ENCODE assay signal across 12 cellular contexts in genomic region chr4:24659241-24659961, GRCh38.
A peak's percentile ranks its signal among the peaks of the same experiment; 100 is the strongest.
DNase-seq lines count a peak whose midpoint lies in the region; ATAC-seq and TF ChIP-seq lines count a peak whose summit lies in the region.
"Had no signal": no experiment of that assay in that cellular context is flagged by ENCODE, and none has a peak within 500 bp of the region (broad histone marks: within the 10 kb centered on the region; RNA-seq: fewer than 3 reads in every experiment).

No MANE protein-coding gene starts in this region.

- no peaks in the 10 kb centered on the region for H3K36me3 ChIP-seq in endodermal cell (ENCODE audit: control insufficient read depth, insufficient read depth, low read length)
- H3K36me3 ChIP-seq in CD8-positive, alpha-beta memory T cell (ENCODE audit: insufficient read depth, low read length), result no peaks in the 10 kb centered on the region
- H3K36me3 ChIP-seq: MG63 had no signal

- no peak overlapping the region for H3K4me3 Mint-ChIP-seq in endodermal cell
- peak overlapping the region in 1 of 3 experiments; percentile 32 for H3K4me3 Mint-ChIP-seq in nephron
- no peak overlapping the region for H3K4me3 Mint-ChIP-seq in CD8-positive, alpha-beta memory T cell
- H3K4me3 Mint-ChIP-seq: activated CD8-positive, alpha-beta T cell treated with anti-CD3 and anti-CD28 coated beads for 36 hours; CD4-positive, CD25-positive, alpha-beta regulatory T cell had no signal

- H3K36me3 Mint-ChIP-seq in endodermal cell (ENCODE audit: low read depth) (no peaks in the 10 kb centered on the region), nephron (ENCODE audit: low read depth) (no peaks in the 10 kb centered on the region)
- H3K36me3 Mint-ChIP-seq in CD8-positive, alpha-beta memory T cell, result no peaks in the 10 kb centered on the region
- H3K36me3 Mint-ChIP-seq: CD4-positive, CD25-positive, alpha-beta regulatory T cell had no signal

- H3K4me3 ChIP-seq in endodermal cell (ENCODE audit: low read length), result no peak overlapping the region
- H3K4me3 ChIP-seq in CD8-positive, alpha-beta memory T cell (ENCODE audit: low read length), result no peak overlapping the region
- H3K4me3 ChIP-seq: MG63 had no signal

- TF ChIP-seq CTCF in endodermal cell (conservative IDR thresholded peaks at IDR 0.05) (no peak), nephron (IDR thresholded peaks at IDR 0.05; ENCODE audit: unreplicated experiment in 3 of 3) (no peak)

- DNase-seq in DMS79 (lab: John Stamatoyannopoulos, UW), result peak; percentile 48
- peak; percentile 85 for DNase-seq in NCI-H345 (lab: John Stamatoyannopoulos, UW)
- DNase-seq in endodermal cell, result peak; percentile 49
- no peak for DNase-seq in activated CD4-positive, alpha-beta T cell treated with anti-CD3 and anti-CD28 coated beads, Interleukin-2, amount 50 U/mL, for 48 hours
- no peak for DNase-seq in CD8-positive, alpha-beta memory T cell
- DNase-seq: activated CD8-positive, alpha-beta T cell treated with anti-CD3 and anti-CD28 coated beads for 36 hours; CD4-positive, CD25-positive, alpha-beta regulatory T cell; MG63; retina had no signal

- H3K9ac ChIP-seq in endodermal cell (ENCODE audit: extremely low read depth, low read length, poor library complexity, severe bottlenecking), result no peak overlapping the region

- H3K9me3 ChIP-seq in endodermal cell (ENCODE audit: control insufficient read depth, low read length), result no peaks in the 10 kb centered on the region
- H3K9me3 ChIP-seq in CD8-positive, alpha-beta memory T cell (ENCODE audit: low read length), result no peaks in the 10 kb centered on the region
- H3K9me3 ChIP-seq: MG63 had no signal

- H3K27ac Mint-ChIP-seq in endodermal cell, result peak overlapping the region; percentile 24
- H3K27ac Mint-ChIP-seq in nephron, result peak overlapping the region; percentile 80 to 88 (median 86)
- H3K27ac Mint-ChIP-seq in CD8-positive, alpha-beta memory T cell, result peak overlapping the region in 1 of 8 donors; percentile 33
- H3K27ac Mint-ChIP-seq: activated CD8-positive, alpha-beta T cell treated with anti-CD3 and anti-CD28 coated beads for 36 hours; CD4-positive, CD25-positive, alpha-beta regulatory T cell had no signal

- H3K4me1 ChIP-seq in endodermal cell (ENCODE audit: control insufficient read depth, insufficient read depth, low read length), result no peaks in the 10 kb centered on the region
- H3K4me1 ChIP-seq in CD8-positive, alpha-beta memory T cell (ENCODE audit: insufficient read depth, low read length), result no peaks in the 10 kb centered on the region

- CTCF ChIA-PET in CD8-positive, alpha-beta memory T cell (lab: Charles Lee), result no interaction called here

- H3K4me1 Mint-ChIP-seq in endodermal cell (peaks cover 32% of the 10 kb centered on the region), nephron (peaks cover 45% of the 10 kb centered on the region)
- peaks cover 2 to 15% (median 4%) of the 10 kb centered on the region in 3 donors for H3K4me1 Mint-ChIP-seq in CD8-positive, alpha-beta memory T cell

- POLR2A ChIA-PET in CD8-positive, alpha-beta memory T cell (lab: Charles Lee), result no interaction called here

- 46 to 67% methylated on average over 2 to 3 of the region's 3 CpGs for WGBS in endodermal cell (ENCODE audit: insufficient coverage in 1 of 2, insufficient read length in 1 of 2), 2 experiments

- H3K27me3 ChIP-seq in endodermal cell (ENCODE audit: control insufficient read depth, insufficient read depth, low read length, poor library complexity, severe bottlenecking), result no peaks in the 10 kb centered on the region
- no peaks in the 10 kb centered on the region for H3K27me3 ChIP-seq in CD8-positive, alpha-beta memory T cell (ENCODE audit: insufficient read depth, low read length, poor library complexity, severe bottlenecking)
- H3K27me3 ChIP-seq: MG63 had no signal

- ATAC-seq in HG02885 (IDR thresholded peaks at IDR 0.05; ENCODE audit: poor library complexity, unreplicated experiment), result no peak
- no peak for ATAC-seq in HG03139 (IDR thresholded peaks at IDR 0.05; ENCODE audit: unreplicated experiment)
- ATAC-seq: activated CD8-positive, alpha-beta T cell treated with anti-CD3 and anti-CD28 coated beads for 36 hours had no signal

- no peaks in the 10 kb centered on the region for H3K9me3 Mint-ChIP-seq in endodermal cell
- H3K9me3 Mint-ChIP-seq in nephron, result no peaks in the 10 kb centered on the region
- peaks cover 0 to 6% (median 0%) of the 10 kb centered on the region in 5 donors for H3K9me3 Mint-ChIP-seq in CD8-positive, alpha-beta memory T cell
- H3K9me3 Mint-ChIP-seq: activated CD8-positive, alpha-beta T cell treated with anti-CD3 and anti-CD28 coated beads for 36 hours; CD4-positive, CD25-positive, alpha-beta regulatory T cell had no signal

- no peaks in the 10 kb centered on the region for H3K27me3 Mint-ChIP-seq in endodermal cell (ENCODE audit: insufficient read depth)
- H3K27me3 Mint-ChIP-seq in nephron (ENCODE audit: low read depth), result peaks cover 5% of the 10 kb centered on the region
- peaks cover 6 to 25% of the 10 kb centered on the region in 2 donors for H3K27me3 Mint-ChIP-seq in CD8-positive, alpha-beta memory T cell

- H3K27ac ChIP-seq in endodermal cell (ENCODE audit: low read depth, low read length), result no peak overlapping the region
- no peak overlapping the region for H3K27ac ChIP-seq in CD8-positive, alpha-beta memory T cell (ENCODE audit: low read depth, low read length)

Comparison
In these comparisons a context has a peak if more than half of its experiments do, and no peak if none do; other contexts are left out.
1. DNase-seq: peak in DMS79 (single experiment), NCI-H345 (single experiment) and endodermal cell (single experiment); none in activated CD4-positive, alpha-beta T cell treated with anti-CD3 and anti-CD28 coated beads, Interleukin-2, amount 50 U/mL, for 48 hours (0 of 2) and CD8-positive, alpha-beta memory T cell (0 of 5).